ENCODE assay signal across 17 cellular contexts in the genomic region with DNA sequence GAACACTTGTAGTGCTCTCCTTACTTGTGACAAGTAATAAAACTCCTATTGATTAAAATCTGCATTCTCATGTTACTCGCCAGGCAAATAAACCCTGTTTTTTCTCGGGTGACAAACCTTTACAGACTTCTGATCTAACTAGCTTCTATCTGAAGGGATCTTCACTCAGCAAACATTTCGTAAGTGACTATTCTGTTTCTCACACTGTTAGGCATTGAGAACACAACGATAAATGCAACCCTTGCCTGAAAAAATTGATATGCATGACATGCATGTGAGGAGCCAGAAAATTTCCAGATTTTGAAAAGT.
DNase-seq lines count a peak whose midpoint lies in the region; ATAC-seq and TF ChIP-seq lines count a peak whose summit lies in the region.
"Had no signal": no experiment of that assay in that cellular context is flagged by ENCODE, and none has a peak within 500 bp of the region (broad histone marks: within the 10 kb centered on the region; RNA-seq: fewer than 3 reads in every experiment).

No MANE protein-coding gene starts in this region.

- peaks cover 17% of the 10 kb centered on the region for H3K9me3 Mint-ChIP-seq in WTC11
- peaks cover 7% of the 10 kb centered on the region for H3K9me3 Mint-ChIP-seq in nephron progenitor cell
- H3K9me3 Mint-ChIP-seq: T-cell had no signal

- H3K27ac ChIP-seq in ACC112 (ENCODE audit: low read depth, low read length): no peak overlapping the region
- H3K27ac ChIP-seq in HUES6 (ENCODE audit: low read depth, low read length): peak overlapping the region; percentile 74; the same call in 1 of the 2 replicates
- H3K27ac ChIP-seq: RWPE1 had no signal

- TF ChIP-seq CTCF in WTC11 (IDR thresholded peaks at IDR 0.05): no peak
- TF ChIP-seq CTCF in nephron progenitor cell (IDR thresholded peaks at IDR 0.05): no peak
- no peak for TF ChIP-seq CTCF in GM10248 (IDR thresholded peaks at IDR 0.05; ENCODE audit: control extremely low read depth, extremely low read depth, low read depth, missing control alignments)

- intact Hi-C loops in sciatic nerve (cut with DNase I): no loop called here

- H3K27ac Mint-ChIP-seq in WTC11 (peak overlapping the region; percentile 93), nephron progenitor cell (no peak overlapping the region)
- H3K27ac Mint-ChIP-seq: T-cell had no signal

- no peaks in the 10 kb centered on the region for H3K79me2 ChIP-seq in ACC112 (ENCODE audit: control insufficient read depth, insufficient read depth, low read length, unreplicated experiment)

- peak overlapping the region; percentile 41 for H2AFZ ChIP-seq in ACC112 (ENCODE audit: low read length, unreplicated experiment)

- H3K4me3 ChIP-seq in ACC112 (ENCODE audit: low read depth, low read length) (no peak overlapping the region), HUES6 (ENCODE audit: low read depth, low read length) (no peak overlapping the region; the same call in 1 of the 2 replicates)

- H3K9me3 ChIP-seq in HUES6 (ENCODE audit: control insufficient read depth, insufficient read depth, low read depth, low read length): peaks cover 5% of the 10 kb centered on the region

- DNase-seq in WTC11 (ENCODE audit: low spot score) (no peak), nephron progenitor cell (no peak), sciatic nerve (ENCODE audit: low spot score) (no peak), NOMO-1 treated with DMSO at 0.1 percent for 48 hours (lab: John Stamatoyannopoulos, UW; ENCODE audit: unreplicated experiment) (no peak), GM10248 (ENCODE audit: extremely low spot score) (no peak)
- DNase-seq: AML-193; COR-L47; Kasumi-1; NCI-H1105 treated with DMSO at 0.1 percent for 48 hours; NCI-H1694 treated with DMSO at 0.1 percent for 48 hours; NCI-H526 treated with DMSO at 0.1 percent for 48 hours; NK-92 treated with Interleukin-12 subunit alpha and Interleukin-12 subunit beta, amount 100 ng/mL, for 24 hours; T-cell had no signal

- POLR2A ChIA-PET in WTC11 (lab: Charles Lee) (no interaction called here), GM10248 (lab: Yijun Ruan, JAX) (no interaction called here)

- ATAC-seq in WTC11: no peak
- ATAC-seq in sciatic nerve: no peak
- no peak for ATAC-seq in activated CD4-positive, CD25-positive, alpha-beta regulatory T cell treated with anti-CD3 and anti-CD28 coated beads, Interleukin-2, amount 50 U/mL, for 24 hours
- ATAC-seq: T-cell had no signal

- H3K36me3 ChIP-seq in ACC112 (ENCODE audit: insufficient read depth, low read length) (no peaks in the 10 kb centered on the region), HUES6 (ENCODE audit: control insufficient read depth, insufficient read depth, low read length) (no peaks in the 10 kb centered on the region)

- peaks cover 2% of the 10 kb centered on the region for H3K4me1 ChIP-seq in ACC112 (ENCODE audit: control insufficient read depth, insufficient read depth, low read length, unreplicated experiment)
- peaks cover 46% of the 10 kb centered on the region for H3K4me1 ChIP-seq in HUES6 (ENCODE audit: control insufficient read depth, insufficient read depth, low read length)

- H3K27me3 Mint-ChIP-seq in WTC11 (ENCODE audit: low read depth): peaks cover 3% of the 10 kb centered on the region; the same call in 1 of the 2 replicates
- H3K27me3 Mint-ChIP-seq in nephron progenitor cell (ENCODE audit: low read depth, poor library complexity): no peaks in the 10 kb centered on the region

- H3K4me3 Mint-ChIP-seq in WTC11 (no peak overlapping the region), nephron progenitor cell (peak overlapping the region; percentile 7)
- H3K4me3 Mint-ChIP-seq: T-cell had no signal

- CTCF ChIA-PET in WTC11 (lab: Charles Lee) (interaction anchor here (0.7 kb wide), 1 partner anchor 452 kb away, joined by 3 read pairs; no protein-coding TSS in a partner anchor), GM10248 (lab: Yijun Ruan, JAX) (interaction anchor here (1.3 kb wide), 1 partner anchor 9 kb away, joined by 3 read pairs; no protein-coding TSS in a partner anchor)

- H3K36me3 Mint-ChIP-seq in WTC11 (peaks cover 9% of the 10 kb centered on the region), nephron progenitor cell (ENCODE audit: low read depth) (peaks cover 6% of the 10 kb centered on the region)
- H3K36me3 Mint-ChIP-seq: T-cell had no signal

- H3K4me1 Mint-ChIP-seq in WTC11 (peaks cover 54% of the 10 kb centered on the region), nephron progenitor cell (peaks cover 47% of the 10 kb centered on the region)
- H3K4me1 Mint-ChIP-seq: T-cell had no signal

- H3K27me3 ChIP-seq in ACC112 (ENCODE audit: insufficient read depth, low read length) (no peaks in the 10 kb centered on the region), HUES6 (ENCODE audit: control insufficient read depth, insufficient read depth, low read length) (no peaks in the 10 kb centered on the region)

- H3K9ac ChIP-seq in HUES6 (ENCODE audit: low read length): peak overlapping the region; percentile 47

TF ChIP-seq in WTC11, 78 proteins besides CTCF, POLR2A, EP300 and RAD21:
- TF ChIP-seq TEAD4 (CRISPR knock-in tag; IDR thresholded peaks at IDR 0.05): no peak
- TF ChIP-seq, protein P1, sequence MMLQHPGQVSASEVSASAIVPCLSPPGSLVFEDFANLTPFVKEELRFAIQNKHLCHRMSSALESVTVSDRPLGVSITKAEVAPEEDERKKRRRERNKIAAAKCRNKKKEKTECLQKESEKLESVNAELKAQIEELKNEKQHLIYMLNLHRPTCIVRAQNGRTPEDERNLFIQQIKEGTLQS (CRISPR knock-in tag; conservative IDR thresholded peaks at IDR 0.05): no peak
- no peak for TF ChIP-seq ZNF671 (CRISPR knock-in tag; IDR thresholded peaks at IDR 0.05)
- TF ChIP-seq SP1 (CRISPR knock-in tag; conservative IDR thresholded peaks at IDR 0.05): no peak
- TF ChIP-seq AFF4 (CRISPR knock-in tag; IDR thresholded peaks at IDR 0.05; ENCODE audit: borderline replicate concordance): no peak
- TF ChIP-seq FOXK1 (CRISPR knock-in tag; IDR thresholded peaks at IDR 0.05): no peak
